ENCODE assay signal across 14 cellular contexts in genomic region chr11:3916962-3917361, GRCh38.
DNase-seq lines count a peak whose midpoint lies in the region; ATAC-seq and TF ChIP-seq lines count a peak whose summit lies in the region.
"Had no signal": no experiment of that assay in that cellular context is flagged by ENCODE, and none has a peak within 500 bp of the region (broad histone marks: within the 10 kb centered on the region; RNA-seq: fewer than 3 reads in every experiment).

No MANE protein-coding gene starts in this region.

- no peaks in the 10 kb centered on the region for H3K36me3 ChIP-seq in osteoblast (ENCODE audit: insufficient read depth, low read length)
- H3K36me3 ChIP-seq: upper lobe of left lung had no signal

- peaks cover 14% of the 10 kb centered on the region for H3K79me2 ChIP-seq in osteoblast (ENCODE audit: insufficient read depth, low read length)

- TF ChIP-seq CTCF in type B pancreatic cell (conservative IDR thresholded peaks at IDR 0.05) (no peak), osteoblast (IDR thresholded peaks at IDR 0.05; ENCODE audit: extremely low read depth, low read depth, low read length) (no peak)

- H3K4me1 ChIP-seq in osteoblast (ENCODE audit: insufficient read depth, low read length): peaks cover 12% of the 10 kb centered on the region

- H3K27ac ChIP-seq in osteoblast (ENCODE audit: low read depth, low read length): no peak overlapping the region
- H3K27ac ChIP-seq: upper lobe of left lung had no signal

- H3K4me3 ChIP-seq in osteoblast (ENCODE audit: insufficient read depth, low read length): no peak overlapping the region
- H3K4me3 ChIP-seq: upper lobe of left lung had no signal

- DNase-seq in activated T-cell treated with anti-CD3 and anti-CD28 coated beads for 48 hours (ENCODE audit: low read depth): peak; percentile 15
- no peak for DNase-seq in activated T-cell treated with anti-CD3 and anti-CD28 coated beads, Interleukin-2, amount 50 U/mL, for 1 hour
- peak; percentile 32 to 51 for DNase-seq in activated T-cell treated with anti-CD3 and anti-CD28 coated beads, Interleukin-2, amount 50 U/mL, for 48 hours
- no peak for DNase-seq in left lobe of liver (ENCODE audit: low spot score)
- no peak for DNase-seq in type B pancreatic cell (ENCODE audit: extremely low spot score, unreplicated experiment)
- DNase-seq in osteoblast (ENCODE audit: insufficient read length, low spot score, missing footprints): no peak
- DNase-seq in NCI-H2107 (lab: John Stamatoyannopoulos, UW): no peak
- DNase-seq: ACHN, HFFc6, NCI-H2029 treated with DMSO at 0.1 percent for 48 hours, upper lobe of left lung had no signal

- peak overlapping the region; percentile 42 for H3K27ac Mint-ChIP-seq in type B pancreatic cell
- H3K27ac Mint-ChIP-seq: HFFc6, mesothelial cell of epicardium had no signal

- no peak overlapping the region for H2AFZ ChIP-seq in osteoblast (ENCODE audit: low read length)

- ATAC-seq in left lobe of liver: peak; percentile 8
- no peak for ATAC-seq in GM18867 (IDR thresholded peaks at IDR 0.05; ENCODE audit: unreplicated experiment)

- H3K4me1 Mint-ChIP-seq in type B pancreatic cell (ENCODE audit: unreplicated experiment): peaks cover 7% of the 10 kb centered on the region
- H3K4me1 Mint-ChIP-seq: mesothelial cell of epicardium had no signal

- H3K36me3 Mint-ChIP-seq in type B pancreatic cell: no peaks in the 10 kb centered on the region
- H3K36me3 Mint-ChIP-seq: mesothelial cell of epicardium had no signal

- no peaks in the 10 kb centered on the region for H3K27me3 Mint-ChIP-seq in type B pancreatic cell
- H3K27me3 Mint-ChIP-seq: IgD-negative memory B cell had no signal

- H3K4me2 ChIP-seq in osteoblast (ENCODE audit: insufficient read depth, low read length): no peak overlapping the region

- no peaks in the 10 kb centered on the region for H3K9me3 ChIP-seq in osteoblast (ENCODE audit: low read depth, low read length)
- H3K9me3 ChIP-seq: upper lobe of left lung had no signal

- H3K27me3 ChIP-seq in osteoblast (ENCODE audit: insufficient read depth, low read length): no peaks in the 10 kb centered on the region
- H3K27me3 ChIP-seq: upper lobe of left lung had no signal

- H4K20me1 ChIP-seq in osteoblast (ENCODE audit: insufficient read depth, low read length): no peaks in the 10 kb centered on the region

- no peak overlapping the region for H3K4me3 Mint-ChIP-seq in type B pancreatic cell
- H3K4me3 Mint-ChIP-seq: HFFc6, mesothelial cell of epicardium had no signal

- peaks cover 8% of the 10 kb centered on the region for H3K9me3 Mint-ChIP-seq in type B pancreatic cell
- H3K9me3 Mint-ChIP-seq: HFFc6, IgD-negative memory B cell had no signal

Comparison
In these comparisons a context has a peak if more than half of its experiments do, and no peak if none do; other contexts are left out.
1. DNase-seq: peak in activated T-cell treated with anti-CD3 and anti-CD28 coated beads for 48 hours (single experiment) and activated T-cell treated with anti-CD3 and anti-CD28 coated beads, Interleukin-2, amount 50 U/mL, for 48 hours (2 of 2); none in activated T-cell treated with anti-CD3 and anti-CD28 coated beads, Interleukin-2, amount 50 U/mL, for 1 hour (single experiment), left lobe of liver (single experiment), type B pancreatic cell (single experiment), osteoblast (single experiment) and NCI-H2107 (single experiment).